23 cellular contexts compared by ENCODE assay signal in the genomic region with DNA sequence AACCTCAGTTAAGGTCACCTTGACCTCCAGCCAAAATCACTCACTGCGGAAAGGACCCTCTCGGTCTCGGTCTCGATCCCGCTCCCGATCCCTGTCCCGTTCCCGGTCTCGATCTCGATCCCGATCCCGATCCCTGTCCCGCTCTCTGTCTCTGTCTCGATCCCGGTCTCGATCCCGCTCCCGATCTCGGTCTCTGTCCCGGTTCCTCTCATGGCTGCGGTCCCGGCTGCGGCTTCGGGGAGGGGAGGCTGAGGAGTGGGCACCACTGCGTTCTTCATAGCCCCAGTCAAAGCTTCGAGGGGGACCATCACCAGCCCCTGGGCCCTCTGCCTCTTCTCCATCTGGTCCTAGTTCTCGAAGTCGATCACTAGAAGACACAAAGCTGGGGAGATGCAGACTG.
"Had no signal": no experiment of that assay in that cellular context is flagged by ENCODE, and none has a peak within 500 bp of the region (broad histone marks: within the 10 kb centered on the region; RNA-seq: fewer than 3 reads in every experiment).

No MANE protein-coding gene starts in this region.

- H3K4me3 Mint-ChIP-seq: activated CD8-positive, alpha-beta T cell treated with anti-CD3 and anti-CD28 coated beads for 36 hours; activated naive CD4-positive, alpha-beta T cell treated with anti-CD3 and anti-CD28 coated beads, Interleukin-2, amount 50 U/mL, for 24 hours; activated T-helper 1 cell treated with anti-CD3 and anti-CD28 coated beads, Interleukin-12 subunit alpha, Interleukin-12 subunit beta, Interleukin-2, Interleukin-4 antibody, amounts not matched to agents 30 ng/mL and 10 ng/mL and 1 ng/mL, durations not matched to agents 14 hours and 24 hours and 36 hours had no signal

- H3K27ac Mint-ChIP-seq: activated CD8-positive, alpha-beta T cell treated with anti-CD3 and anti-CD28 coated beads for 36 hours; activated T-helper 1 cell treated with anti-CD3 and anti-CD28 coated beads, Interleukin-12 subunit alpha, Interleukin-12 subunit beta, Interleukin-2, Interleukin-4 antibody, amounts not matched to agents 30 ng/mL and 10 ng/mL and 1 ng/mL, durations not matched to agents 14 hours and 24 hours and 36 hours had no signal

- ATAC-seq: activated CD4-positive, CD25-positive, alpha-beta regulatory T cell treated with anti-CD3 and anti-CD28 coated beads, Interleukin-2, amount 50 U/mL, for 24 hours; activated CD8-positive, alpha-beta T cell treated with anti-CD3 and anti-CD28 coated beads for 36 hours; body of pancreas; SK-N-SH treated with all-trans-retinoic acid at 6 μM for 48 hours had no signal

- H3K9me3 Mint-ChIP-seq: activated CD8-positive, alpha-beta T cell treated with anti-CD3 and anti-CD28 coated beads for 36 hours; activated naive CD4-positive, alpha-beta T cell treated with anti-CD3 and anti-CD28 coated beads, Interleukin-2, amount 50 U/mL, for 24 hours; activated T-helper 1 cell treated with anti-CD3 and anti-CD28 coated beads, Interleukin-12 subunit alpha, Interleukin-12 subunit beta, Interleukin-2, Interleukin-4 antibody, amounts not matched to agents 30 ng/mL and 10 ng/mL and 1 ng/mL, durations not matched to agents 14 hours and 24 hours and 36 hours had no signal

- H3K27me3 Mint-ChIP-seq: activated CD8-positive, alpha-beta T cell treated with anti-CD3 and anti-CD28 coated beads for 36 hours; activated naive CD4-positive, alpha-beta T cell treated with anti-CD3 and anti-CD28 coated beads, Interleukin-2, amount 50 U/mL, for 24 hours had no signal

- H3K27me3 ChIP-seq: body of pancreas, MG63, SJSA1 had no signal

- H3K9me3 ChIP-seq: body of pancreas, MG63, SJSA1 had no signal

- H3K4me3 ChIP-seq: body of pancreas, MG63, SJSA1 had no signal

- DNase-seq: activated CD4-positive, alpha-beta T cell treated with anti-CD3 and anti-CD28 coated beads for 4 hours; activated CD8-positive, alpha-beta memory T cell treated with anti-CD3 and anti-CD28 coated beads, Interleukin-2, amount 50 U/mL, for 4 hours; activated CD8-positive, alpha-beta T cell treated with anti-CD3 and anti-CD28 coated beads for 36 hours; activated effector memory CD4-positive, alpha-beta T cell treated with Interleukin-2 at 50 U/mL for 16 hours; activated naive CD4-positive, alpha-beta T cell; body of pancreas; central memory CD4-positive, alpha-beta T cell; MG63; MV-4-11; NCI-H1105; NCI-H1436 treated with DMSO at 0.1 percent for 48 hours; NCI-H187; NCI-H2081; NCI-H510A treated with DMSO at 0.1 percent for 48 hours; NCI-H69; RPMI8226; SHP77; SW 1271 had no signal

- H3K27ac ChIP-seq: body of pancreas, SJSA1 had no signal
